Comparison of ENCODE assay signal across 19 cellular contexts in genomic region chr1:145784409-145784808, GRCh38. TPM values are rescaled to one million over a fixed set of nuclear protein-coding genes. Genes with fewer than 3 reads are reported as not detected.
DNase-seq lines count a peak whose midpoint lies in the region; ATAC-seq and TF ChIP-seq lines count a peak whose summit lies in the region.
"Had no signal": no experiment of that assay in that cellular context is flagged by ENCODE, and none has a peak within 500 bp of the region (broad histone marks: within the 10 kb centered on the region; RNA-seq: fewer than 3 reads in every experiment).

No MANE protein-coding gene starts in this region.

- no peak for TF ChIP-seq RAD21 in IMR-90 (IDR thresholded peaks at IDR 0.05; ENCODE audit: low read length)

- no peak overlapping the region for H3K23ac ChIP-seq in IMR-90 (ENCODE audit: low read depth, low read length)

- peak overlapping the region; percentile 66; the same call in 1 of the 2 replicates for H3K4ac ChIP-seq in IMR-90 (ENCODE audit: low read depth, low read length)

- peak overlapping the region; percentile 57 for H3K14ac ChIP-seq in IMR-90 (replicated peaks; ENCODE audit: low read depth, low read length)

- peak overlapping the region; percentile 26; the same call in 1 of the 2 replicates for H2AK5ac ChIP-seq in IMR-90 (ENCODE audit: low read depth, low read length)

- peak overlapping the region; percentile 38; the same call in 1 of the 2 replicates for H4K91ac ChIP-seq in IMR-90 (ENCODE audit: insufficient read depth, low read depth, low read length)

- dilution Hi-C loops in IMR-90 (cut with HindIII; ENCODE audit: low sequenced_read_pairs, unreplicated experiment), result no loop called here

- peak overlapping the region; percentile 84 for H2BK5ac ChIP-seq in IMR-90 (ENCODE audit: low read depth, low read length, poor library complexity, severe bottlenecking)

- WGBS in IMR-90 (ENCODE audit: extremely low coverage in 2 of 2, insufficient read length in 1 of 2), 2 experiments, result no CpG with 5 or more reads among the region's 3 CpGs

- peaks cover 20 to 57% of the 10 kb centered on the region in 2 experiments for H3K79me1 ChIP-seq in IMR-90 (ENCODE audit: low read depth in 1 of 2, low read length in 2 of 2)

- ATAC-seq in IMR-90 (ENCODE audit: low read depth), result no peak
- ATAC-seq in thoracic aorta (ENCODE audit: insufficient number of reproducible peaks, low FRiP score, low read depth), result no peak
- ATAC-seq in GM21737 (IDR thresholded peaks at IDR 0.05; ENCODE audit: unreplicated experiment), result no peak
- ATAC-seq in HG03354 (IDR thresholded peaks at IDR 0.05; ENCODE audit: poor library complexity, severe bottlenecking, unreplicated experiment), result no peak
- ATAC-seq: K562 had no signal

- H3K18ac ChIP-seq in IMR-90 (ENCODE audit: low read depth, low read length), result no peak overlapping the region

- no peak overlapping the region for H2AK9ac ChIP-seq in IMR-90 (replicated peaks; ENCODE audit: low read depth, low read length, poor library complexity)

- no peak overlapping the region for H2AFZ ChIP-seq in IMR-90 (replicated peaks; ENCODE audit: low read length, poor library complexity)

- no TSS peak for BruUV-seq in IMR-90 (replicated peaks; lab: Mats Ljungman, UMichigan)

- no peak overlapping the region for H3K4me3 ChIP-seq in IMR-90 (ENCODE audit: insufficient read depth, low read depth, low read length)
- H3K4me3 ChIP-seq in muscle layer of colon (ENCODE audit: low read depth in 1 of 2, low read length in 2 of 2), result peak overlapping the region in 1 of 2 donors; percentile 43
- peak overlapping the region; percentile 64 for H3K4me3 ChIP-seq in thoracic aorta
- H3K4me3 ChIP-seq: K562 had no signal

- H4K8ac ChIP-seq in IMR-90 (ENCODE audit: low read depth in 2 of 2, low read length in 2 of 2), result peak overlapping the region in 1 of 2 experiments; percentile 55; a peak in 2 of 4 replicates

- peaks cover 6% of the 10 kb centered on the region; the same call in 1 of the 2 replicates for H3K36me3 ChIP-seq in IMR-90 (ENCODE audit: control insufficient read depth, insufficient read depth, low read length)
- peaks cover 10% of the 10 kb centered on the region for H3K36me3 ChIP-seq in muscle layer of colon (ENCODE audit: insufficient read depth, low read length)
- H3K36me3 ChIP-seq in thoracic aorta, result peaks cover 7% of the 10 kb centered on the region

- H2BK120ac ChIP-seq in IMR-90 (ENCODE audit: low read depth, low read length), result peak overlapping the region; percentile 81

- no peak overlapping the region; the same call in 1 of the 2 replicates for H4K5ac ChIP-seq in IMR-90 (ENCODE audit: low read depth, low read length)

- no peak for DNase-seq in IMR-90
- DNase-seq in dermis blood vessel endothelial cell, result peak; percentile 35
- DNase-seq in thoracic aorta (ENCODE audit: low spot score), result no peak
- DNase-seq in stimulated activated CD4-positive, alpha-beta T cell treated with anti-CD3 and anti-CD28 coated beads, Interleukin-12 subunit alpha, Interleukin-12 subunit beta, amount 100 ng/mL, for 4 hours, result no peak
- no peak for DNase-seq in NCI-H69 (lab: John Stamatoyannopoulos, UW)
- DNase-seq: activated CD4-positive, alpha-beta T cell treated with anti-CD3 and anti-CD28 coated beads, Interleukin-2, amount 10 ng/mL, durations not matched to agents 24 days and 14 days; activated CD8-positive, alpha-beta memory T cell treated with anti-CD3 and anti-CD28 coated beads, Interleukin-2, amount 50 U/mL, for 48 hours; activated naive CD8-positive, alpha-beta T cell treated with anti-CD3 and anti-CD28 coated beads, Interleukin-2, amount 10 ng/mL, durations not matched to agents 7 days and 5 days; DMS 273 treated with DMSO at 0.1 percent for 48 hours; GF-D8; NCI-H1694 treated with DMSO at 0.1 percent for 48 hours; NCI-H774; OCI-M1; SIG-M5; T-helper 1 cell had no signal

- H3K27me3 ChIP-seq in IMR-90 (ENCODE audit: control insufficient read depth, insufficient read depth, low read length) (no peaks in the 10 kb centered on the region), muscle layer of colon (ENCODE audit: control insufficient read depth in 1 of 2, insufficient read depth in 2 of 2, low read length in 2 of 2) (no peaks in the 10 kb centered on the region), thoracic aorta (replicated peaks; ENCODE audit: insufficient read depth) (no peaks in the 10 kb centered on the region)

- TF ChIP-seq CTCF in IMR-90 (conservative IDR thresholded peaks at IDR 0.05; ENCODE audit: low read depth, low read length) (no peak), thoracic aorta (IDR thresholded peaks at IDR 0.05) (no peak)

- peaks cover 12% of the 10 kb centered on the region; the same call in 1 of the 2 replicates for H3K4me1 ChIP-seq in IMR-90 (ENCODE audit: control insufficient read depth, insufficient read depth, low read length)
- peaks cover 17% of the 10 kb centered on the region for H3K4me1 ChIP-seq in muscle layer of colon (ENCODE audit: insufficient read depth, low read length)
- peaks cover 16 to 53% of the 10 kb centered on the region in 2 donors for H3K4me1 ChIP-seq in thoracic aorta (ENCODE audit: control insufficient read depth in 1 of 2, low read depth in 2 of 2)

- H3K9me3 ChIP-seq in IMR-90 (ENCODE audit: control insufficient read depth, insufficient read depth, low read length) (no peaks in the 10 kb centered on the region), muscle layer of colon (ENCODE audit: low read length) (no peaks in the 10 kb centered on the region), thoracic aorta (no peaks in the 10 kb centered on the region)

- H3K4me2 ChIP-seq in IMR-90 (ENCODE audit: low read depth, low read length), result peak overlapping the region; percentile 29; the same call in 1 of the 2 replicates

- peak overlapping the region; percentile 90; the same call in 1 of the 3 replicates for H2BK15ac ChIP-seq in IMR-90 (ENCODE audit: low read depth, low read length)

- no peak overlapping the region for H3K56ac ChIP-seq in IMR-90 (ENCODE audit: extremely low read depth, insufficient read depth, low read length)

- no peak overlapping the region for H3K27ac ChIP-seq in IMR-90 (ENCODE audit: insufficient read depth, low read length)
- peak overlapping the region; percentile 43 for H3K27ac ChIP-seq in muscle layer of colon (ENCODE audit: low read depth, low read length)
- peak overlapping the region; percentile 76 to 89 for H3K27ac ChIP-seq in thoracic aorta

- CTCF ChIA-PET in IMR-90 (lab: Yijun Ruan, JAX), result no interaction called here

- intact Hi-C loops in IMR-90 (cut with micrococcal nuclease), result no loop called here

- no peak for TF ChIP-seq POLR2A in IMR-90 (IDR thresholded peaks at IDR 0.05; ENCODE audit: low read depth, low read length)

- in situ Hi-C loops in IMR-90 (cut with MboI; ENCODE audit: low sequenced_read_pairs), result no loop called here

- H3K9ac ChIP-seq in IMR-90 (ENCODE audit: low read depth, low read length), result no peak overlapping the region; the same call in 1 of the 2 replicates
- H3K9ac ChIP-seq in muscle layer of colon (ENCODE audit: low read length), result no peak overlapping the region

- peaks cover 3% of the 10 kb centered on the region; the same call in 1 of the 2 replicates for H4K20me1 ChIP-seq in IMR-90 (ENCODE audit: insufficient read depth, low read length)

- H3K9me1 ChIP-seq in IMR-90 (ENCODE audit: insufficient read depth, low read length), result peaks cover 5% of the 10 kb centered on the region

- POLR2A ChIA-PET in IMR-90 (lab: Charles Lee; ENCODE audit: unreplicated experiment), result no interaction called here

- peak overlapping the region; percentile 63; the same call in 1 of the 2 replicates for H2BK20ac ChIP-seq in IMR-90 (ENCODE audit: low read depth, low read length)

TF ChIP-seq in IMR-90, 13 proteins besides CTCF, POLR2A, EP300 and RAD21:
- no peak for TF ChIP-seq CHD1 (IDR thresholded peaks at IDR 0.05; ENCODE audit: low read depth, low read length)

RNA-seq across cellular contexts. Expression of gene RNF115, which starts 39.5 kb away (rescaled TPM):
- total RNA-seq in IMR-90 (2012; rRNA removed) (22.5 and 22.9 TPM in 2 replicates), dermis blood vessel endothelial cell (13.9 and 15.3 TPM in 2 replicates), thoracic aorta (10 to 100 TPM; 52.7 to 60.4 TPM)
- 11.5 and 13.5 TPM in 2 replicates for polyA plus RNA-seq in IMR-90 (2012; rRNA removed)
- 3.0 and 3.1 TPM in 2 replicates for polyA plus RNA-seq in IMR-90 (2012; cell fraction: cytosol; rRNA removed)
- polyA plus RNA-seq in IMR-90 (2012; cell fraction: nucleus; rRNA removed; ENCODE audit: low replicate concordance), result 5.6 and 33.2 TPM in 2 replicates

RNA-seq across cellular contexts. Expression of gene POLR3C, which starts 39.6 kb away (rescaled TPM):
- total RNA-seq in IMR-90 (2012; rRNA removed) (69.4 and 94.1 TPM in 2 replicates), dermis blood vessel endothelial cell (27.5 and 29.3 TPM in 2 replicates), thoracic aorta (10 to 100 TPM; 23.4 to 42.9 TPM)
- 47.0 and 49.4 TPM in 2 replicates for polyA plus RNA-seq in IMR-90 (2012; rRNA removed)
- 22.2 and 44.4 TPM in 2 replicates for polyA plus RNA-seq in IMR-90 (2012; cell fraction: cytosol; rRNA removed)
- 20.9 and 66.4 TPM in 2 replicates for polyA plus RNA-seq in IMR-90 (2012; cell fraction: nucleus; rRNA removed; ENCODE audit: low replicate concordance)
